7 cellular contexts compared by ENCODE assay signal in genomic region chr19:3367572-3368440, GRCh38. TPM values are rescaled to one million over a fixed set of nuclear protein-coding genes. Genes with fewer than 3 reads are reported as not detected.
DNase-seq lines count a peak whose midpoint lies in the region; ATAC-seq and TF ChIP-seq lines count a peak whose summit lies in the region.

No MANE protein-coding gene starts in this region.

- no peak overlapping the region for H2AFZ ChIP-seq in H9 (ENCODE audit: low read length)

- H2BK15ac ChIP-seq in H9 (ENCODE audit: low read depth, low read length), result no peak overlapping the region

- H4K20me1 ChIP-seq in H9 (ENCODE audit: control insufficient read depth, insufficient read depth, insufficient read length), result no peaks in the 10 kb centered on the region

- WGBS in H9 (ENCODE audit: extremely low coverage, insufficient read length, low lambda C conversion rate), result no CpG with 5 or more reads among the region's 27 CpGs
- WGBS in stomach, 5 donors, result 10 to 28% (median 17%) methylated on average over 19 to 27 of the region's 27 CpGs

- H4K91ac ChIP-seq in H9 (ENCODE audit: insufficient read length, low read depth, low read length), result no peak overlapping the region

- ATAC-seq in WTC11 (peak; percentile 9; the same call in 1 of the 2 replicates), HG02798 (IDR thresholded peaks at IDR 0.05; ENCODE audit: poor library complexity, unreplicated experiment) (no peak), GM21717 (IDR thresholded peaks at IDR 0.05; ENCODE audit: unreplicated experiment) (no peak)

- H3K79me2 ChIP-seq in H9 (ENCODE audit: insufficient read depth, low read length), result no peaks in the 10 kb centered on the region

- peak overlapping the region; percentile 16 for H3K4me2 ChIP-seq in H9 (ENCODE audit: insufficient read depth, insufficient read length, low read length)

- no peaks in the 10 kb centered on the region for H3K79me1 ChIP-seq in H9 (ENCODE audit: insufficient read depth, low read depth, low read length, poor library complexity, severe bottlenecking)

- H3K9ac ChIP-seq in H9 (ENCODE audit: extremely low read depth, insufficient read length, low read length), result no peak overlapping the region

- H3K27me3 Mint-ChIP-seq in H9 (ENCODE audit: low read depth), result peaks cover 99% of the 10 kb centered on the region
- H3K27me3 Mint-ChIP-seq in WTC11 (ENCODE audit: low read depth), result peaks cover 95% of the 10 kb centered on the region

- H3K4me1 Mint-ChIP-seq in H9 (peaks cover 6 to 45% of the 10 kb centered on the region in 2 experiments), WTC11 (peaks cover 44% of the 10 kb centered on the region)

- H3K27ac Mint-ChIP-seq in H9 (no peak overlapping the region), WTC11 (no peak overlapping the region)

- H2BK120ac ChIP-seq in H9 (ENCODE audit: low read depth, low read length, poor library complexity, severe bottlenecking), result no peak overlapping the region

- peak overlapping the region in 1 of 2 experiments; percentile 79; a peak in 4 of 5 replicates for H3K4me3 Mint-ChIP-seq in H9
- H3K4me3 Mint-ChIP-seq in WTC11, result peak overlapping the region; percentile 59

- H3K36me3 Mint-ChIP-seq in H9 (ENCODE audit: insufficient read depth in 1 of 3, low read depth in 3 of 3) (no peaks in the 10 kb centered on the region; a peak in 1 of 7 replicates), WTC11 (no peaks in the 10 kb centered on the region)

- H4K5ac ChIP-seq in H9 (ENCODE audit: insufficient read length, low read depth, low read length), result no peak overlapping the region

- DNase-seq in H9 (peak; percentile 41), WTC11 (ENCODE audit: low spot score) (no peak), left ventricle myocardium inferior (no peak), stomach (no peak), Ammon's horn (ENCODE audit: low spot score) (no peak)

- no peak overlapping the region for H3K18ac ChIP-seq in H9 (ENCODE audit: insufficient read length, low read depth, low read length)

- no peak for TF ChIP-seq CTCF in H9 (conservative IDR thresholded peaks at IDR 0.05)
- TF ChIP-seq CTCF in WTC11 (IDR thresholded peaks at IDR 0.05), result no peak
- TF ChIP-seq CTCF in left ventricle myocardium inferior (IDR thresholded peaks at IDR 0.05; ENCODE audit: borderline replicate concordance), result no peak
- TF ChIP-seq CTCF in stomach (IDR thresholded peaks at IDR 0.05), result no peak

- H3K27me3 ChIP-seq in H9 (ENCODE audit: insufficient read depth, low read length), result peaks cover 84% of the 10 kb centered on the region
- no peaks in the 10 kb centered on the region for H3K27me3 ChIP-seq in left ventricle myocardium inferior (ENCODE audit: low read depth)
- H3K27me3 ChIP-seq in stomach, result no peaks in the 10 kb centered on the region

- peaks cover 0 to 5% of the 10 kb centered on the region in 2 experiments; a peak in 1 of 5 replicates for H3K9me3 Mint-ChIP-seq in H9
- no peaks in the 10 kb centered on the region for H3K9me3 Mint-ChIP-seq in WTC11

- no peak overlapping the region for H2BK12ac ChIP-seq in H9 (ENCODE audit: insufficient read length, low read depth, low read length)

- peak overlapping the region; percentile 89 for H3K4me3 ChIP-seq in left ventricle myocardium inferior
- H3K4me3 ChIP-seq in stomach, result peak overlapping the region; percentile 75 to 95 (median 86)

- H3K36me3 ChIP-seq in left ventricle myocardium inferior, result no peaks in the 10 kb centered on the region
- H3K36me3 ChIP-seq in stomach, result peaks cover 0 to 5% (median 0%) of the 10 kb centered on the region in 4 donors

- no peak overlapping the region for H2BK5ac ChIP-seq in H9 (ENCODE audit: insufficient read length, low read length)

- H3K23me2 ChIP-seq in H9 (ENCODE audit: insufficient read length, low read depth, low read length, poor library complexity, severe bottlenecking), result peaks cover 10% of the 10 kb centered on the region

- intact Hi-C loops in left ventricle myocardium inferior (cut with micrococcal nuclease), result loop anchor here (10.0 kb wide), 1 partner anchor 57 kb away; no protein-coding TSS in a partner anchor
- intact Hi-C loops in stomach (cut with DNase I; ENCODE audit: low total_unique reads), result loop anchor here (10.0 kb wide), 1 partner anchor 47 kb away; no protein-coding TSS in a partner anchor

- no peak overlapping the region for H2BK20ac ChIP-seq in H9 (ENCODE audit: low read depth, low read length, poor library complexity, severe bottlenecking)

- TF ChIP-seq EP300 in stomach (IDR thresholded peaks at IDR 0.05), result no peak

- no peak overlapping the region for H3K23ac ChIP-seq in H9 (ENCODE audit: insufficient read length, low read depth, low read length)

- H4K8ac ChIP-seq in H9 (replicated peaks; ENCODE audit: insufficient read length, low read depth, low read length), result no peak overlapping the region

- H3T11ph ChIP-seq in H9 (ENCODE audit: low read length), result no peak overlapping the region

- H3K4me1 ChIP-seq in H9 (ENCODE audit: insufficient read depth, low read length) (no peaks in the 10 kb centered on the region), left ventricle myocardium inferior (peaks cover 85% of the 10 kb centered on the region), stomach (peaks cover 60 to 91% (median 78%) of the 10 kb centered on the region in 4 donors)

- no peak overlapping the region for H3K56ac ChIP-seq in H9 (ENCODE audit: insufficient read length, low read depth, low read length)

- POLR2A ChIA-PET in WTC11 (lab: Charles Lee), result interaction anchor here (0.6 kb wide), 1 partner anchor 97 kb away, joined by 5 read pairs; no protein-coding TSS in a partner anchor

- TF ChIP-seq POLR2A in stomach (IDR thresholded peaks at IDR 0.05), result no peak

- no peak overlapping the region for H3K14ac ChIP-seq in H9 (ENCODE audit: insufficient read depth, low read length)

- H3K4ac ChIP-seq in H9 (ENCODE audit: low read depth, low read length), result no peak overlapping the region

- no peak overlapping the region for H2AK5ac ChIP-seq in H9 (ENCODE audit: insufficient read length, low read length)

- no peaks in the 10 kb centered on the region for H3K9me3 ChIP-seq in H9 (ENCODE audit: control insufficient read depth, low read depth, low read length)
- no peaks in the 10 kb centered on the region for H3K9me3 ChIP-seq in left ventricle myocardium inferior (replicated peaks)
- no peaks in the 10 kb centered on the region for H3K9me3 ChIP-seq in stomach

- CTCF ChIA-PET in WTC11 (lab: Charles Lee), result interaction anchor here (0.6 kb wide), 1 partner anchor 10 kb away, joined by 4 read pairs; no protein-coding TSS in a partner anchor

- H3K27ac ChIP-seq in H9 (ENCODE audit: insufficient read length, low read depth, low read length), result no peak overlapping the region
- H3K27ac ChIP-seq in left ventricle myocardium inferior (replicated peaks), result peak overlapping the region; percentile 97
- peak overlapping the region; percentile 95 to 100 (median 99) for H3K27ac ChIP-seq in stomach

TF ChIP-seq in WTC11, 78 proteins besides CTCF, POLR2A, EP300 and RAD21:
- TF ChIP-seq ESRRA (CRISPR knock-in tag; IDR thresholded peaks at IDR 0.05; ENCODE audit: borderline replicate concordance), result no peak
TF ChIP-seq in WTC11: peak in this region for 0.

RNA-seq across cellular contexts. Expression of gene NFIC, which starts 1.4 kb away (rescaled TPM):
- total RNA-seq in H9 (2021) (5.6 and 8.0 TPM in 2 replicates), WTC11 (2021) (3.5 to 4.4 TPM (median 4.0 TPM) in 3 replicates), left ventricle myocardium inferior (145 TPM), stomach (100 to 1,000 TPM in 2 of 5 donors, 10 to 100 TPM in 3; 32.3 to 251 (median 94.2) TPM)
- polyA plus RNA-seq in stomach, result 10 to 100 TPM; 16.7 to 61.5 (median 34.2) TPM
